Comparison of ENCODE assay signal across 8 cellular contexts in genomic region chr1:42923367-42924248, GRCh38. TPM values are rescaled to one million over a fixed set of nuclear protein-coding genes. Genes with fewer than 3 reads are reported as not detected.
A peak's percentile ranks its signal among the peaks of the same experiment; 100 is the strongest.
DNase-seq lines count a peak whose midpoint lies in the region; ATAC-seq, FAIRE-seq and TF ChIP-seq lines count a peak whose summit lies in the region.

No MANE protein-coding gene starts in this region.

- H3K27me3 ChIP-seq in SJSA1 (replicated peaks) = no peaks in the 10 kb centered on the region
- H3K27me3 ChIP-seq in esophagus (ENCODE audit: control insufficient read depth in 1 of 2, insufficient read depth in 2 of 2, low read length in 2 of 2) = no peaks in the 10 kb centered on the region
- H3K27me3 ChIP-seq in ovary = no peaks in the 10 kb centered on the region

- H3K9me3 ChIP-seq in SJSA1 (replicated peaks) = no peaks in the 10 kb centered on the region
- no peaks in the 10 kb centered on the region for H3K9me3 ChIP-seq in esophagus (ENCODE audit: control insufficient read depth in 2 of 2, insufficient read depth in 1 of 2, low read depth in 1 of 2, low read length in 1 of 2)
- no peaks in the 10 kb centered on the region for H3K9me3 ChIP-seq in ovary

- peak overlapping the region; percentile 87 for H3K27ac ChIP-seq in SJSA1
- H3K27ac ChIP-seq in esophagus (ENCODE audit: low read depth in 2 of 2, low read length in 1 of 2) = peak overlapping the region; percentile 90 to 96
- H3K27ac ChIP-seq in ovary = peak overlapping the region; percentile 77 to 80

- intact Hi-C loops in ovary (cut with DNase I) = loop anchor here in 2 of 4 donors (5.0 to 10.0 kb wide), 2 partner anchors 149 to 159 kb away; partner anchors contain the start of genes C1orf50 (in 1 of the 2) and P3H1 (in 1 of the 2)

- no peak for TF ChIP-seq EP300 in ovary (IDR thresholded peaks at IDR 0.05)

- H3K36me3 ChIP-seq in SJSA1 (peaks cover 41% of the 10 kb centered on the region), esophagus (ENCODE audit: control insufficient read depth in 2 of 2, insufficient read depth in 2 of 2, low read length in 1 of 2) (peaks cover 9 to 27% of the 10 kb centered on the region in 2 donors), ovary (no peaks in the 10 kb centered on the region)

- H3K4me1 ChIP-seq in SJSA1 (replicated peaks) = peaks cover 14% of the 10 kb centered on the region
- H3K4me1 ChIP-seq in esophagus (ENCODE audit: control insufficient read depth in 2 of 2, insufficient read depth in 2 of 2, low read length in 1 of 2) = peaks cover 0 to 2% of the 10 kb centered on the region in 2 donors
- H3K4me1 ChIP-seq in ovary (ENCODE audit: insufficient read depth) = peaks cover 2% of the 10 kb centered on the region

- WGBS in esophagus, 2 donors = 4 to 5% methylated on average over 23 of the region's 23 CpGs
- WGBS in ovary, 3 donors = 3 to 4% (median 4%) methylated on average over 23 of the region's 23 CpGs

- H3K4me3 ChIP-seq in SJSA1 = peak overlapping the region; percentile 58
- peak overlapping the region; percentile 38 to 71 for H3K4me3 ChIP-seq in esophagus (ENCODE audit: low read depth in 1 of 2, low read length in 2 of 2)
- peak overlapping the region; percentile 63 for H3K4me3 ChIP-seq in ovary

- ATAC-seq in HG03095 (IDR thresholded peaks at IDR 0.05; ENCODE audit: unreplicated experiment) = no peak
- no peak for ATAC-seq in HG03175 (IDR thresholded peaks at IDR 0.05; ENCODE audit: unreplicated experiment)

- no peak for TF ChIP-seq CTCF in ovary (IDR thresholded peaks at IDR 0.05)

- no peak for TF ChIP-seq POLR2A in GM12891 (IDR thresholded peaks at IDR 0.05; ENCODE audit: low read depth, low read length)
- TF ChIP-seq POLR2A in ovary (IDR thresholded peaks at IDR 0.05) = no peak

- DNase-seq in GM12891 (ENCODE audit: insufficient read length, low spot score) (no peak), SJSA1 (ENCODE audit: low read depth in 1 of 2, low spot score in 2 of 2) (no peak), ovary (no peak), mesenteric fat pad (ENCODE audit: low spot score) (no peak)
- no peak for DNase-seq in stimulated activated CD4-positive, alpha-beta T cell treated with anti-CD3 and anti-CD28 coated beads, Interleukin-15, amount 100 ng/mL, for 24 hours

- no peak for FAIRE-seq in GM12891 (lab: Jason Lieb, UNC)

TF ChIP-seq in GM12891, 5 proteins besides CTCF, POLR2A, EP300 and RAD21:
- TF ChIP-seq PAX5 (IDR thresholded peaks at IDR 0.05; ENCODE audit: insufficient read depth, low read length, severe bottlenecking) (no peak), TAF1 (IDR thresholded peaks at IDR 0.05; ENCODE audit: low read depth, low read length) (peak; percentile 54; the same call in 1 of the 2 replicates)
TF ChIP-seq in GM12891: peak in this region for 1.

RNA-seq across cellular contexts. Expression of gene SLC2A1, which starts 35.1 kb away (rescaled TPM):
- 33.9 TPM for polyA plus RNA-seq in GM12891 (2012; ENCODE audit: low read depth, missing spikeins)
- total RNA-seq in SJSA1 (2014; rRNA removed; shearing (Covaris generic)) = 115 and 173 TPM in 2 replicates
- 100 to 1,000 TPM in 1 of 2 donors, 10 to 100 TPM in 1; 70.3 to 115 TPM for polyA plus RNA-seq in esophagus
- total RNA-seq in ovary = 10 to 100 TPM; 10.3 to 65.4 (median 26.0) TPM
- 10 to 100 TPM; 11.4 to 11.7 TPM for polyA plus RNA-seq in ovary
- 16.3 TPM for total RNA-seq in mesenteric fat pad
